ENCODE assay signal across 2 cellular contexts in the genomic region with DNA sequence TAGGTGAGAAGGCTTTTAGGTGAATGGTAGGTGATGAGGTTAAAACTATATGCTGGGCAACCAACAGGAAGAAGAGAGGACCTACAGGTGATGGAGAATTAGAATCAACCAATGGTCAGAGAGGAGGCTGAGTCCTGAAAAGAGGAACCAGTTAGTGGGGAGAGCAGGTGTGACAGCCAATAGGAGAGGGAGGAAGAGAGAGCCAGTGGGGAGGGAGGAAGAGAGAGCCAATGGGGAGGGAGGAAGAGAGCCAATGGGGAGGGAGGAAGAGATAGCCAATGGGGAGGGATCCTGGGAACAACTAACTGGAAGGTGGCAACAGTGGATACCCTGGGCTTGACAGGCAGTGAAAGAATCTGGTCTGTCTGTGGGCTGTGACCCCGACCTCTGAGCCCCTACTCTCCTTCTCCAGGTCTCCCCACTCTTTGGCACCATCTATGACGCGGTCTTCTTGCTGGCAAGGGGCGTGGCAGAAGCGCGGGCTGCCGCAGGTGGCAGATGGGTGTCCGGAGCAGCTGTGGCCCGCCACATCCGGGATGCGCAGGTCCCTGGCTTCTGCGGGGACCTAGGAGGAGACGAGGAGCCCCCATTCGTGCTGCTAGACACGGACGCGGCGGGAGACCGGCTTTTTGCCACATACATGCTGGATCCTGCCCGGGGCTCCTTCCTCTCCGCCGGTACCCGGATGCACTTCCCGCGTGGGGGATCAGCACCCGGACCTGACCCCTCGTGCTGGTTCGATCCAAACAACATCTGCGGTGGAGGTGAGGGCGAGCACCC.
TF ChIP-seq lines count a peak whose summit lies in the region.

No MANE protein-coding gene starts in this region.

TF ChIP-seq in GM23338, 12 proteins besides CTCF, POLR2A, EP300 and RAD21 (continues in another document):
- no peak for TF ChIP-seq STAT1 (IDR thresholded peaks at IDR 0.05; ENCODE audit: unreplicated experiment)
- no peak for TF ChIP-seq ZNF331 (CRISPR knock-in tag; IDR thresholded peaks at IDR 0.05; ENCODE audit: low read depth)
- no peak for TF ChIP-seq POLR2AphosphoS5 (IDR thresholded peaks at IDR 0.05; ENCODE audit: low read depth)
- no peak for TF ChIP-seq JUNB (IDR thresholded peaks at IDR 0.05; ENCODE audit: unreplicated experiment)
- no peak for TF ChIP-seq ZNF114 (CRISPR knock-in tag; IDR thresholded peaks at IDR 0.05)
- TF ChIP-seq, protein P1, sequence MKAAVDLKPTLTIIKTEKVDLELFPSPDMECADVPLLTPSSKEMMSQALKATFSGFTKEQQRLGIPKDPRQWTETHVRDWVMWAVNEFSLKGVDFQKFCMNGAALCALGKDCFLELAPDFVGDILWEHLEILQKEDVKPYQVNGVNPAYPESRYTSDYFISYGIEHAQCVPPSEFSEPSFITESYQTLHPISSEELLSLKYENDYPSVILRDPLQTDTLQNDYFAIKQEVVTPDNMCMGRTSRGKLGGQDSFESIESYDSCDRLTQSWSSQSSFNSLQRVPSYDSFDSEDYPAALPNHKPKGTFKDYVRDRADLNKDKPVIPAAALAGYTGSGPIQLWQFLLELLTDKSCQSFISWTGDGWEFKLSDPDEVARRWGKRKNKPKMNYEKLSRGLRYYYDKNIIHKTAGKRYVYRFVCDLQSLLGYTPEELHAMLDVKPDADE (IDR thresholded peaks at IDR 0.05): no peak
- TF ChIP-seq, protein P2, sequence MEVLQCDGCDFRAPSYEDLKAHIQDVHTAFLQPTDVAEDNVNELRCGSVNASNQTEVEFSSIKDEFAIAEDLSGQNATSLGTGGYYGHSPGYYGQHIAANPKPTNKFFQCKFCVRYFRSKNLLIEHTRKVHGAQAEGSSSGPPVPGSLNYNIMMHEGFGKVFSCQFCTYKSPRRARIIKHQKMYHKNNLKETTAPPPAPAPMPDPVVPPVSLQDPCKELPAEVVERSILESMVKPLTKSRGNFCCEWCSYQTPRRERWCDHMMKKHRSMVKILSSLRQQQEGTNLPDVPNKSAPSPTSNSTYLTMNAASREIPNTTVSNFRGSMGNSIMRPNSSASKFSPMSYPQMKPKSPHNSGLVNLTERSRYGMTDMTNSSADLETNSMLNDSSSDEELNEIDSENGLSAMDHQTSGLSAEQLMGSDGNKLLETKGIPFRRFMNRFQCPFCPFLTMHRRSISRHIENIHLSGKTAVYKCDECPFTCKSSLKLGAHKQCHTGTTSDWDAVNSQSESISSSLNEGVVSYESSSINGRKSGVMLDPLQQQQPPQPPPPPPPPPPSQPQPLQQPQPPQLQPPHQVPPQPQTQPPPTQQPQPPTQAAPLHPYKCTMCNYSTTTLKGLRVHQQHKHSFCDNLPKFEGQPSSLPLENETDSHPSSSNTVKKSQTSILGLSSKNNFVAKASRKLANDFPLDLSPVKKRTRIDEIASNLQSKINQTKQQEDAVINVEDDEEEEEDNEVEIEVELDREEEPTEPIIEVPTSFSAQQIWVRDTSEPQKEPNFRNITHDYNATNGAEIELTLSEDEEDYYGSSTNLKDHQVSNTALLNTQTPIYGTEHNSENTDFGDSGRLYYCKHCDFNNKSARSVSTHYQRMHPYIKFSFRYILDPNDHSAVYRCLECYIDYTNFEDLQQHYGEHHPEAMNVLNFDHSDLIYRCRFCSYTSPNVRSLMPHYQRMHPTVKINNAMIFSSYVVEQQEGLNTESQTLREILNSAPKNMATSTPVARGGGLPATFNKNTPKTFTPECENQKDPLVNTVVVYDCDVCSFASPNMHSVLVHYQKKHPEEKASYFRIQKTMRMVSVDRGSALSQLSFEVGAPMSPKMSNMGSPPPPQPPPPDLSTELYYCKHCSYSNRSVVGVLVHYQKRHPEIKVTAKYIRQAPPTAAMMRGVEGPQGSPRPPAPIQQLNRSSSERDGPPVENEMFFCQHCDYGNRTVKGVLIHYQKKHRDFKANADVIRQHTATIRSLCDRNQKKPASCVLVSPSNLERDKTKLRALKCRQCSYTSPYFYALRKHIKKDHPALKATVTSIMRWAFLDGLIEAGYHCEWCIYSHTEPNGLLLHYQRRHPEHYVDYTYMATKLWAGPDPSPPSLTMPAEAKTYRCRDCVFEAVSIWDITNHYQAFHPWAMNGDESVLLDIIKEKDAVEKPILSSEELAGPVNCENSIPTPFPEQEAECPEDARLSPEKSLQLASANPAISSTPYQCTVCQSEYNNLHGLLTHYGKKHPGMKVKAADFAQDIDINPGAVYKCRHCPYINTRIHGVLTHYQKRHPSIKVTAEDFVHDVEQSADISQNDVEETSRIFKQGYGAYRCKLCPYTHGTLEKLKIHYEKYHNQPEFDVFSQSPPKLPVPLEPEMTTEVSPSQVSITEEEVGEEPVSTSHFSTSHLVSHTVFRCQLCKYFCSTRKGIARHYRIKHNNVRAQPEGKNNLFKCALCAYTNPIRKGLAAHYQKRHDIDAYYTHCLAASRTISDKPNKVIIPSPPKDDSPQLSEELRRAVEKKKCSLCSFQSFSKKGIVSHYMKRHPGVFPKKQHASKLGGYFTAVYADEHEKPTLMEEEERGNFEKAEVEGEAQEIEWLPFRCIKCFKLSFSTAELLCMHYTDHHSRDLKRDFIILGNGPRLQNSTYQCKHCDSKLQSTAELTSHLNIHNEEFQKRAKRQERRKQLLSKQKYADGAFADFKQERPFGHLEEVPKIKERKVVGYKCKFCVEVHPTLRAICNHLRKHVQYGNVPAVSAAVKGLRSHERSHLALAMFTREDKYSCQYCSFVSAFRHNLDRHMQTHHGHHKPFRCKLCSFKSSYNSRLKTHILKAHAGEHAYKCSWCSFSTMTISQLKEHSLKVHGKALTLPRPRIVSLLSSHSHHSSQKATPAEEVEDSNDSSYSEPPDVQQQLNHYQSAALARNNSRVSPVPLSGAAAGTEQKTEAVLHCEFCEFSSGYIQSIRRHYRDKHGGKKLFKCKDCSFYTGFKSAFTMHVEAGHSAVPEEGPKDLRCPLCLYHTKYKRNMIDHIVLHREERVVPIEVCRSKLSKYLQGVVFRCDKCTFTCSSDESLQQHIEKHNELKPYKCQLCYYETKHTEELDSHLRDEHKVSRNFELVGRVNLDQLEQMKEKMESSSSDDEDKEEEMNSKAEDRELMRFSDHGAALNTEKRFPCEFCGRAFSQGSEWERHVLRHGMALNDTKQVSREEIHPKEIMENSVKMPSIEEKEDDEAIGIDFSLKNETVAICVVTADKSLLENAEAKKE (CRISPR knock-in tag; IDR thresholded peaks at IDR 0.05): no peak
- no peak for TF ChIP-seq EZH2phosphoT487 (IDR thresholded peaks at IDR 0.05; ENCODE audit: unreplicated experiment)
- no peak for TF ChIP-seq NANOG (IDR thresholded peaks at IDR 0.05; ENCODE audit: borderline replicate concordance)
- no peak for TF ChIP-seq CREB1 (CRISPR knock-in tag; IDR thresholded peaks at IDR 0.05; ENCODE audit: low read depth)
- TF ChIP-seq EZH2 (IDR thresholded peaks at IDR 0.05; ENCODE audit: low read depth, unreplicated experiment): no peak

TF ChIP-seq in SK-N-SH, 30 proteins besides CTCF, POLR2A, EP300 and RAD21:
- TF ChIP-seq FOSL2 (IDR thresholded peaks at IDR 0.05; ENCODE audit: borderline replicate concordance, low read depth): no peak
- TF ChIP-seq SMC3 (IDR thresholded peaks at IDR 0.05; ENCODE audit: low read depth, low read length): no peak
- TF ChIP-seq POLR2AphosphoS5 (IDR thresholded peaks at IDR 0.05; ENCODE audit: low read depth, low read length): no peak
- no peak for TF ChIP-seq NFIC (IDR thresholded peaks at IDR 0.05; ENCODE audit: borderline replicate concordance)
- no peak for TF ChIP-seq RCOR1 (IDR thresholded peaks at IDR 0.05; ENCODE audit: low read length)
- TF ChIP-seq TEAD4 (IDR thresholded peaks at IDR 0.05; ENCODE audit: borderline replicate concordance, insufficient read depth): no peak
- no peak for TF ChIP-seq YY1 (IDR thresholded peaks at IDR 0.05; ENCODE audit: low read depth)
- TF ChIP-seq, protein P3, sequence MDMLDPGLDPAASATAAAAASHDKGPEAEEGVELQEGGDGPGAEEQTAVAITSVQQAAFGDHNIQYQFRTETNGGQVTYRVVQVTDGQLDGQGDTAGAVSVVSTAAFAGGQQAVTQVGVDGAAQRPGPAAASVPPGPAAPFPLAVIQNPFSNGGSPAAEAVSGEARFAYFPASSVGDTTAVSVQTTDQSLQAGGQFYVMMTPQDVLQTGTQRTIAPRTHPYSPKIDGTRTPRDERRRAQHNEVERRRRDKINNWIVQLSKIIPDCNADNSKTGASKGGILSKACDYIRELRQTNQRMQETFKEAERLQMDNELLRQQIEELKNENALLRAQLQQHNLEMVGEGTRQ (IDR thresholded peaks at IDR 0.05; ENCODE audit: borderline replicate concordance, low read depth, low read length): no peak
- no peak for TF ChIP-seq ELF1 (IDR thresholded peaks at IDR 0.05)
- TF ChIP-seq, protein P4, sequence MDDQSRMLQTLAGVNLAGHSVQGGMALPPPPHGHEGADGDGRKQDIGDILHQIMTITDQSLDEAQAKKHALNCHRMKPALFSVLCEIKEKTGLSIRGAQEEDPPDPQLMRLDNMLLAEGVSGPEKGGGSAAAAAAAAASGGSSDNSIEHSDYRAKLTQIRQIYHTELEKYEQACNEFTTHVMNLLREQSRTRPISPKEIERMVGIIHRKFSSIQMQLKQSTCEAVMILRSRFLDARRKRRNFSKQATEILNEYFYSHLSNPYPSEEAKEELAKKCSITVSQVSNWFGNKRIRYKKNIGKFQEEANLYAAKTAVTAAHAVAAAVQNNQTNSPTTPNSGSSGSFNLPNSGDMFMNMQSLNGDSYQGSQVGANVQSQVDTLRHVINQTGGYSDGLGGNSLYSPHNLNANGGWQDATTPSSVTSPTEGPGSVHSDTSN (IDR thresholded peaks at IDR 0.05): no peak
- no peak for TF ChIP-seq JUND (IDR thresholded peaks at IDR 0.05)
